ENCODE assay signal across 18 cellular contexts in genomic region chr11:119540370-119541125, GRCh38.
DNase-seq lines count a peak whose midpoint lies in the region; TF ChIP-seq lines count a peak whose summit lies in the region.
"Had no signal": no experiment of that assay in that cellular context is flagged by ENCODE, and none has a peak within 500 bp of the region (broad histone marks: within the 10 kb centered on the region; RNA-seq: fewer than 3 reads in every experiment).

No MANE protein-coding gene starts in this region.

- peaks cover 0 to 5% (median 0%) of the 10 kb centered on the region in 7 donors for H3K27me3 ChIP-seq in spleen (replicated peaks in 1 of 7)
- peaks cover 4% of the 10 kb centered on the region for H3K27me3 ChIP-seq in CD8-positive, alpha-beta memory T cell (ENCODE audit: insufficient read depth, low read length, poor library complexity, severe bottlenecking)

- H3K9me3 ChIP-seq in spleen, result no peaks in the 10 kb centered on the region
- H3K9me3 ChIP-seq in CD8-positive, alpha-beta memory T cell (ENCODE audit: low read length), result no peaks in the 10 kb centered on the region

- DNase-seq in activated CD4-positive, alpha-beta memory T cell treated with anti-CD3 and anti-CD28 coated beads, Interleukin-2, amount 10 ng/mL, durations not matched to agents 7 days and 5 days, result peak; percentile 9
- DNase-seq in activated CD4-positive, alpha-beta memory T cell treated with anti-CD3 and anti-CD28 coated beads for 36 hours, result no peak
- no peak for DNase-seq in CD14-positive monocyte (ENCODE audit: low spot score)
- DNase-seq in islet precursor cell, result peak; percentile 37
- peak; percentile 54 for DNase-seq in spleen
- DNase-seq in CD8-positive, alpha-beta memory T cell, result no peak
- no peak for DNase-seq in hypothalamus (lab: John Stamatoyannopoulos, UW)
- DNase-seq in DMS79 (lab: John Stamatoyannopoulos, UW), result no peak
- DNase-seq: COR-L47, DMS 273 treated with DMSO at 0.1 percent for 48 hours, H9, IMR-90, NCI-H1417, NCI-H187 treated with DMSO at 0.1 percent for 48 hours, NCI-H2227 treated with DMSO at 0.1 percent for 48 hours, NCI-H524, OCI-M1 had no signal

- POLR2A ChIA-PET in activated CD4-positive, alpha-beta memory T cell treated with anti-CD3 and anti-CD28 coated beads, Interleukin-2, amount 10 ng/mL, durations not matched to agents 7 days and 5 days (lab: Charles Lee), result no interaction called here
- POLR2A ChIA-PET in activated CD4-positive, alpha-beta memory T cell treated with anti-CD3 and anti-CD28 coated beads for 36 hours (lab: Charles Lee), result no interaction called here
- POLR2A ChIA-PET in CD8-positive, alpha-beta memory T cell (lab: Charles Lee), result no interaction called here

- no peak for TF ChIP-seq POLR2A in spleen (IDR thresholded peaks at IDR 0.05)

- no peak overlapping the region for H3K4me3 ChIP-seq in spleen
- H3K4me3 ChIP-seq in CD8-positive, alpha-beta memory T cell (ENCODE audit: low read length), result no peak overlapping the region

- TF ChIP-seq CTCF in CD14-positive monocyte (IDR thresholded peaks at IDR 0.05), result no peak
- no peak for TF ChIP-seq CTCF in spleen (IDR thresholded peaks at IDR 0.05 in 8 of 11, conservative IDR thresholded peaks at IDR 0.05 in 3 of 11)

- H3K27ac Mint-ChIP-seq in activated CD4-positive, alpha-beta memory T cell treated with anti-CD3 and anti-CD28 coated beads, Interleukin-2, amount 10 ng/mL, durations not matched to agents 7 days and 5 days, result no peak overlapping the region
- H3K27ac Mint-ChIP-seq in activated CD4-positive, alpha-beta memory T cell treated with anti-CD3 and anti-CD28 coated beads for 36 hours, result no peak overlapping the region
- H3K27ac Mint-ChIP-seq in CD14-positive monocyte, result peak overlapping the region in 6 of 7 donors; percentile 22 to 95 (median 75)
- no peak overlapping the region for H3K27ac Mint-ChIP-seq in CD8-positive, alpha-beta memory T cell
- H3K27ac Mint-ChIP-seq: H9 had no signal

- no peak overlapping the region for H3K4me3 Mint-ChIP-seq in activated CD4-positive, alpha-beta memory T cell treated with anti-CD3 and anti-CD28 coated beads, Interleukin-2, amount 10 ng/mL, durations not matched to agents 7 days and 5 days
- H3K4me3 Mint-ChIP-seq in activated CD4-positive, alpha-beta memory T cell treated with anti-CD3 and anti-CD28 coated beads for 36 hours, result no peak overlapping the region
- H3K4me3 Mint-ChIP-seq in CD14-positive monocyte, result no peak overlapping the region
- H3K4me3 Mint-ChIP-seq in CD8-positive, alpha-beta memory T cell, result no peak overlapping the region
- H3K4me3 Mint-ChIP-seq: H9 had no signal

- intact Hi-C loops in activated CD4-positive, alpha-beta memory T cell treated with anti-CD3 and anti-CD28 coated beads for 36 hours (cut with micrococcal nuclease), result no loop called here
- intact Hi-C loops in CD14-positive monocyte (cut with micrococcal nuclease) (no loop called here), spleen (cut with DNase I; ENCODE audit: low total_unique reads) (no loop called here)

- 73 to 87% (median 84%) methylated on average over 7 of the region's 7 CpGs for WGBS in spleen, 5 donors

- H3K4me1 Mint-ChIP-seq in activated CD4-positive, alpha-beta memory T cell treated with anti-CD3 and anti-CD28 coated beads, Interleukin-2, amount 10 ng/mL, durations not matched to agents 7 days and 5 days, result no peaks in the 10 kb centered on the region
- H3K4me1 Mint-ChIP-seq in activated CD4-positive, alpha-beta memory T cell treated with anti-CD3 and anti-CD28 coated beads for 36 hours (ENCODE audit: low read depth), result no peaks in the 10 kb centered on the region
- peaks cover 61% of the 10 kb centered on the region for H3K4me1 Mint-ChIP-seq in CD14-positive monocyte
- H3K4me1 Mint-ChIP-seq in CD8-positive, alpha-beta memory T cell, result no peaks in the 10 kb centered on the region

- H3K4me1 ChIP-seq in spleen, result no peaks in the 10 kb centered on the region
- H3K4me1 ChIP-seq in CD8-positive, alpha-beta memory T cell (ENCODE audit: insufficient read depth, low read length), result no peaks in the 10 kb centered on the region

- no peak overlapping the region for H3K27ac ChIP-seq in spleen
- no peak overlapping the region for H3K27ac ChIP-seq in CD8-positive, alpha-beta memory T cell (ENCODE audit: low read depth, low read length)
- H3K27ac ChIP-seq: 22Rv1 had no signal

- no peaks in the 10 kb centered on the region for H3K36me3 Mint-ChIP-seq in activated CD4-positive, alpha-beta memory T cell treated with anti-CD3 and anti-CD28 coated beads, Interleukin-2, amount 10 ng/mL, durations not matched to agents 7 days and 5 days (ENCODE audit: low read depth)
- H3K36me3 Mint-ChIP-seq in activated CD4-positive, alpha-beta memory T cell treated with anti-CD3 and anti-CD28 coated beads for 36 hours, result no peaks in the 10 kb centered on the region
- H3K36me3 Mint-ChIP-seq in CD14-positive monocyte, result peaks cover 0 to 3% of the 10 kb centered on the region in 2 donors
- H3K36me3 Mint-ChIP-seq in CD8-positive, alpha-beta memory T cell, result no peaks in the 10 kb centered on the region

- H3K9me3 Mint-ChIP-seq in activated CD4-positive, alpha-beta memory T cell treated with anti-CD3 and anti-CD28 coated beads, Interleukin-2, amount 10 ng/mL, durations not matched to agents 7 days and 5 days, result no peaks in the 10 kb centered on the region
- no peaks in the 10 kb centered on the region for H3K9me3 Mint-ChIP-seq in activated CD4-positive, alpha-beta memory T cell treated with anti-CD3 and anti-CD28 coated beads for 36 hours
- peaks cover 0 to 8% (median 6%) of the 10 kb centered on the region in 7 donors for H3K9me3 Mint-ChIP-seq in CD14-positive monocyte
- no peaks in the 10 kb centered on the region for H3K9me3 Mint-ChIP-seq in CD8-positive, alpha-beta memory T cell
- H3K9me3 Mint-ChIP-seq: H9 had no signal

- CTCF ChIA-PET in activated CD4-positive, alpha-beta memory T cell treated with anti-CD3 and anti-CD28 coated beads, Interleukin-2, amount 10 ng/mL, durations not matched to agents 7 days and 5 days (lab: Charles Lee), result interaction anchor here (0.6 kb wide), 1 partner anchor 51 kb away, joined by 3 read pairs; no protein-coding TSS in a partner anchor
- CTCF ChIA-PET in activated CD4-positive, alpha-beta memory T cell treated with anti-CD3 and anti-CD28 coated beads for 36 hours (lab: Charles Lee), result no interaction called here
- CTCF ChIA-PET in CD8-positive, alpha-beta memory T cell (lab: Charles Lee), result no interaction called here

- H3K36me3 ChIP-seq in spleen, result no peaks in the 10 kb centered on the region
- no peaks in the 10 kb centered on the region for H3K36me3 ChIP-seq in CD8-positive, alpha-beta memory T cell (ENCODE audit: insufficient read depth, low read length)

- peaks cover 13% of the 10 kb centered on the region for H3K27me3 Mint-ChIP-seq in activated CD4-positive, alpha-beta memory T cell treated with anti-CD3 and anti-CD28 coated beads, Interleukin-2, amount 10 ng/mL, durations not matched to agents 7 days and 5 days
- H3K27me3 Mint-ChIP-seq in activated CD4-positive, alpha-beta memory T cell treated with anti-CD3 and anti-CD28 coated beads for 36 hours, result peaks cover 7% of the 10 kb centered on the region
- H3K27me3 Mint-ChIP-seq in CD14-positive monocyte (ENCODE audit: low read depth in 3 of 3), result peaks cover 0 to 3% (median 1%) of the 10 kb centered on the region in 3 donors
- H3K27me3 Mint-ChIP-seq in CD8-positive, alpha-beta memory T cell, result peaks cover 8 to 35% of the 10 kb centered on the region in 2 donors

Comparison
In these comparisons a context has a peak if more than half of its experiments do, and no peak if none do; other contexts are left out.
1. DNase-seq: peak in activated CD4-positive, alpha-beta memory T cell treated with anti-CD3 and anti-CD28 coated beads, Interleukin-2, amount 10 ng/mL, durations not matched to agents 7 days and 5 days (single experiment), islet precursor cell (single experiment) and spleen (single experiment); none in activated CD4-positive, alpha-beta memory T cell treated with anti-CD3 and anti-CD28 coated beads for 36 hours (single experiment), CD14-positive monocyte (single experiment), CD8-positive, alpha-beta memory T cell (0 of 5), hypothalamus (0 of 51) and DMS79 (single experiment).
2. H3K27ac Mint-ChIP-seq: peak in CD14-positive monocyte (6 of 7); none in activated CD4-positive, alpha-beta memory T cell treated with anti-CD3 and anti-CD28 coated beads, Interleukin-2, amount 10 ng/mL, durations not matched to agents 7 days and 5 days (single experiment), activated CD4-positive, alpha-beta memory T cell treated with anti-CD3 and anti-CD28 coated beads for 36 hours (single experiment) and CD8-positive, alpha-beta memory T cell (0 of 8).